1 cellular context compared by ENCODE assay signal in genomic region chr19:40625406-40626120, GRCh38.
TF ChIP-seq lines count a peak whose summit lies in the region.

No MANE protein-coding gene starts in this region.

TF ChIP-seq in K562, 482 proteins besides CTCF, POLR2A, EP300 and RAD21 (continued from another document and continues in another):
- no peak for TF ChIP-seq RBM34 (IDR thresholded peaks at IDR 0.05; ENCODE audit: borderline replicate concordance, insufficient read depth, low read length)
- TF ChIP-seq CREBBP (IDR thresholded peaks at IDR 0.05; ENCODE audit: low read depth, low read length) = no peak
- peak; percentile 40; the same call in 1 of the 2 replicates for TF ChIP-seq CBX1 (IDR thresholded peaks at IDR 0.05; ENCODE audit: low read depth)
- TF ChIP-seq CBX8 (IDR thresholded peaks at IDR 0.05; ENCODE audit: borderline replicate concordance, extremely low read depth, low read depth, low read length, poor library complexity, severe bottlenecking) = no peak
- no peak for TF ChIP-seq SRSF3 (IDR thresholded peaks at IDR 0.05; ENCODE audit: insufficient read depth, low read length)
- peak in 1 of 2 experiments; percentile 42; a peak in 1 of 4 replicates for TF ChIP-seq MAZ (CRISPR knock-in tag; conservative IDR thresholded peaks at IDR 0.05 in 1 of 2, IDR thresholded peaks at IDR 0.05 in 1 of 2)
- TF ChIP-seq MYC (IDR thresholded peaks at IDR 0.05; ENCODE audit: low read depth, low read length) = 0 out of 2 replicates have a peak, but pooled peaks have one; percentile 53
- no peak for TF ChIP-seq MYC (CRISPR knock-in tag; IDR thresholded peaks at IDR 0.05; ENCODE audit: borderline replicate concordance, low read depth)
- TF ChIP-seq, protein P1, sequence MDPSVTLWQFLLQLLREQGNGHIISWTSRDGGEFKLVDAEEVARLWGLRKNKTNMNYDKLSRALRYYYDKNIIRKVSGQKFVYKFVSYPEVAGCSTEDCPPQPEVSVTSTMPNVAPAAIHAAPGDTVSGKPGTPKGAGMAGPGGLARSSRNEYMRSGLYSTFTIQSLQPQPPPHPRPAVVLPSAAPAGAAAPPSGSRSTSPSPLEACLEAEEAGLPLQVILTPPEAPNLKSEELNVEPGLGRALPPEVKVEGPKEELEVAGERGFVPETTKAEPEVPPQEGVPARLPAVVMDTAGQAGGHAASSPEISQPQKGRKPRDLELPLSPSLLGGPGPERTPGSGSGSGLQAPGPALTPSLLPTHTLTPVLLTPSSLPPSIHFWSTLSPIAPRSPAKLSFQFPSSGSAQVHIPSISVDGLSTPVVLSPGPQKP (CRISPR knock-in tag; IDR thresholded peaks at IDR 0.05) = no peak
- no peak for TF ChIP-seq STAT6 (CRISPR knock-in tag; IDR thresholded peaks at IDR 0.05)
- no peak for TF ChIP-seq SP2 (IDR thresholded peaks at IDR 0.05; ENCODE audit: extremely low read depth, low read depth, low read length, poor library complexity, severe bottlenecking)
- peak; percentile 18; the same call in 1 of the 2 replicates for TF ChIP-seq MBD2 (IDR thresholded peaks at IDR 0.05; ENCODE audit: borderline replicate concordance, low read depth)
- TF ChIP-seq NBN (IDR thresholded peaks at IDR 0.05; ENCODE audit: low read depth) = no peak
- no peak for TF ChIP-seq JUND (IDR thresholded peaks at IDR 0.05; ENCODE audit: borderline replicate concordance, low read depth, low read length)
- TF ChIP-seq JUND (tag; IDR thresholded peaks at IDR 0.05; ENCODE audit: borderline replicate concordance, low read depth, low read length) = no peak
- no peak for TF ChIP-seq MLLT1 (IDR thresholded peaks at IDR 0.05)
- TF ChIP-seq, protein P2, sequence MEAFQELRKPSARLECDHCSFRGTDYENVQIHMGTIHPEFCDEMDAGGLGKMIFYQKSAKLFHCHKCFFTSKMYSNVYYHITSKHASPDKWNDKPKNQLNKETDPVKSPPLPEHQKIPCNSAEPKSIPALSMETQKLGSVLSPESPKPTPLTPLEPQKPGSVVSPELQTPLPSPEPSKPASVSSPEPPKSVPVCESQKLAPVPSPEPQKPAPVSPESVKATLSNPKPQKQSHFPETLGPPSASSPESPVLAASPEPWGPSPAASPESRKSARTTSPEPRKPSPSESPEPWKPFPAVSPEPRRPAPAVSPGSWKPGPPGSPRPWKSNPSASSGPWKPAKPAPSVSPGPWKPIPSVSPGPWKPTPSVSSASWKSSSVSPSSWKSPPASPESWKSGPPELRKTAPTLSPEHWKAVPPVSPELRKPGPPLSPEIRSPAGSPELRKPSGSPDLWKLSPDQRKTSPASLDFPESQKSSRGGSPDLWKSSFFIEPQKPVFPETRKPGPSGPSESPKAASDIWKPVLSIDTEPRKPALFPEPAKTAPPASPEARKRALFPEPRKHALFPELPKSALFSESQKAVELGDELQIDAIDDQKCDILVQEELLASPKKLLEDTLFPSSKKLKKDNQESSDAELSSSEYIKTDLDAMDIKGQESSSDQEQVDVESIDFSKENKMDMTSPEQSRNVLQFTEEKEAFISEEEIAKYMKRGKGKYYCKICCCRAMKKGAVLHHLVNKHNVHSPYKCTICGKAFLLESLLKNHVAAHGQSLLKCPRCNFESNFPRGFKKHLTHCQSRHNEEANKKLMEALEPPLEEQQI (IDR thresholded peaks at IDR 0.05) = no peak
- TF ChIP-seq SETDB1 (IDR thresholded peaks at IDR 0.05; ENCODE audit: low read length) = no peak
- peak; percentile 48; the same call in 1 of the 2 replicates for TF ChIP-seq TFAP4 (CRISPR knock-in tag; IDR thresholded peaks at IDR 0.05; ENCODE audit: borderline replicate concordance)
- TF ChIP-seq YY1 (IDR thresholded peaks at IDR 0.05; ENCODE audit: borderline replicate concordance in 1 of 3, control insufficient read depth in 1 of 3, extremely low read depth in 1 of 3, insufficient read depth in 3 of 3, insufficient read length in 1 of 3, insufficient replicate concordance in 2 of 3, low read depth in 1 of 3, low read length in 2 of 3) = no peak
- no peak for TF ChIP-seq POU5F1 (IDR thresholded peaks at IDR 0.05; ENCODE audit: borderline replicate concordance, low read depth, low read length, partially characterized antibody)
- no peak for TF ChIP-seq THRB (CRISPR knock-in tag; conservative IDR thresholded peaks at IDR 0.05)
- TF ChIP-seq RNF2 (IDR thresholded peaks at IDR 0.05) = no peak
- no peak for TF ChIP-seq SRSF9 (IDR thresholded peaks at IDR 0.05; ENCODE audit: borderline replicate concordance, low read depth, low read length)
- TF ChIP-seq MAX (CRISPR knock-in tag; IDR thresholded peaks at IDR 0.05) = peak; percentile 52; the same call in 1 of the 2 replicates
- TF ChIP-seq, protein P3, sequence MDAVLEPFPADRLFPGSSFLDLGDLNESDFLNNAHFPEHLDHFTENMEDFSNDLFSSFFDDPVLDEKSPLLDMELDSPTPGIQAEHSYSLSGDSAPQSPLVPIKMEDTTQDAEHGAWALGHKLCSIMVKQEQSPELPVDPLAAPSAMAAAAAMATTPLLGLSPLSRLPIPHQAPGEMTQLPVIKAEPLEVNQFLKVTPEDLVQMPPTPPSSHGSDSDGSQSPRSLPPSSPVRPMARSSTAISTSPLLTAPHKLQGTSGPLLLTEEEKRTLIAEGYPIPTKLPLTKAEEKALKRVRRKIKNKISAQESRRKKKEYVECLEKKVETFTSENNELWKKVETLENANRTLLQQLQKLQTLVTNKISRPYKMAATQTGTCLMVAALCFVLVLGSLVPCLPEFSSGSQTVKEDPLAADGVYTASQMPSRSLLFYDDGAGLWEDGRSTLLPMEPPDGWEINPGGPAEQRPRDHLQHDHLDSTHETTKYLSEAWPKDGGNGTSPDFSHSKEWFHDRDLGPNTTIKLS (IDR thresholded peaks at IDR 0.05; ENCODE audit: borderline replicate concordance, low read depth) = no peak; the same call in 1 of the 2 replicates
- TF ChIP-seq CREM (IDR thresholded peaks at IDR 0.05; ENCODE audit: low read depth) = peak; percentile 36; the same call in 1 of the 2 replicates
- TF ChIP-seq E2F8 (IDR thresholded peaks at IDR 0.05; ENCODE audit: low read depth, partially characterized antibody) = no peak
- no peak for TF ChIP-seq ZNF175 (CRISPR knock-in tag; IDR thresholded peaks at IDR 0.05; ENCODE audit: low read depth)
- TF ChIP-seq, protein P4, sequence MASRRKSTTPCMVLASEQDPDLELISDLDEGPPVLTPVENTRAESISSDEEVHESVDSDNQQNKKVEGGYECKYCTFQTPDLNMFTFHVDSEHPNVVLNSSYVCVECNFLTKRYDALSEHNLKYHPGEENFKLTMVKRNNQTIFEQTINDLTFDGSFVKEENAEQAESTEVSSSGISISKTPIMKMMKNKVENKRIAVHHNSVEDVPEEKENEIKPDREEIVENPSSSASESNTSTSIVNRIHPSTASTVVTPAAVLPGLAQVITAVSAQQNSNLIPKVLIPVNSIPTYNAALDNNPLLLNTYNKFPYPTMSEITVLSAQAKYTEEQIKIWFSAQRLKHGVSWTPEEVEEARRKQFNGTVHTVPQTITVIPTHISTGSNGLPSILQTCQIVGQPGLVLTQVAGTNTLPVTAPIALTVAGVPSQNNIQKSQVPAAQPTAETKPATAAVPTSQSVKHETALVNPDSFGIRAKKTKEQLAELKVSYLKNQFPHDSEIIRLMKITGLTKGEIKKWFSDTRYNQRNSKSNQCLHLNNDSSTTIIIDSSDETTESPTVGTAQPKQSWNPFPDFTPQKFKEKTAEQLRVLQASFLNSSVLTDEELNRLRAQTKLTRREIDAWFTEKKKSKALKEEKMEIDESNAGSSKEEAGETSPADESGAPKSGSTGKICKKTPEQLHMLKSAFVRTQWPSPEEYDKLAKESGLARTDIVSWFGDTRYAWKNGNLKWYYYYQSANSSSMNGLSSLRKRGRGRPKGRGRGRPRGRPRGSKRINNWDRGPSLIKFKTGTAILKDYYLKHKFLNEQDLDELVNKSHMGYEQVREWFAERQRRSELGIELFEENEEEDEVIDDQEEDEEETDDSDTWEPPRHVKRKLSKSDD (conservative IDR thresholded peaks at IDR 0.05; ENCODE audit: low read length) = no peak
